ENCODE assay signal across 12 cellular contexts in the genomic region with DNA sequence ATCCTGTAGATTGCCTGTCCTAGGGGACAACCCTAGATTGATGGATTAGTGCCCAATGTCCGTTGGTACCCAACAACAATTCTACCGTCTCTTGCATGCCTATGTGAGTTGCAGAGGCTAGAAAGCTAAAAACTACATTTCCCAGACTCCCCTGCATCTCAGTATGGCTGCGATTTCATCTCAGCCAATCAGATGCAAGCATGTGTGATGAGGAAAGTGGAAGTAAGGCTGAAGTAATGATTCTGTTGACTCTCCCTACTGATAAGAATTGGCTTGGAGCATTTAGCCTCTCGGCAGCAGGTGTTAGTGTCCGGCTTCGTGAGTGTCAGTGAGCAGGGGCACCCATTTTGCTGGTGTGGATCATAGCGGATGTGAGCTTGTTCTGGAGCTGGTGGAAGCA.
DNase-seq lines count a peak whose midpoint lies in the region; ATAC-seq and TF ChIP-seq lines count a peak whose summit lies in the region.
"Had no signal": no experiment of that assay in that cellular context is flagged by ENCODE, and none has a peak within 500 bp of the region (broad histone marks: within the 10 kb centered on the region; RNA-seq: fewer than 3 reads in every experiment).

No MANE protein-coding gene starts in this region.

- no peak overlapping the region for H3K27ac ChIP-seq in thyroid gland
- H3K27ac ChIP-seq: GM23248 had no signal

- H3K4me3 ChIP-seq in mucosa of descending colon, result no peak overlapping the region
- H3K4me3 ChIP-seq in thyroid gland (replicated peaks in 1 of 3), result no peak overlapping the region
- H3K4me3 ChIP-seq: GM23248 had no signal

- TF ChIP-seq POLR2A in thyroid gland (IDR thresholded peaks at IDR 0.05), result no peak

- H3K36me3 ChIP-seq in mucosa of descending colon (ENCODE audit: low read depth) (no peaks in the 10 kb centered on the region), thyroid gland (no peaks in the 10 kb centered on the region)

- WGBS in thyroid gland, 2 donors, result 86 to 88% methylated on average over 7 of the region's 7 CpGs

- H3K27me3 ChIP-seq in thyroid gland, result no peaks in the 10 kb centered on the region

- H3K9me3 ChIP-seq in mucosa of descending colon, result no peaks in the 10 kb centered on the region
- no peaks in the 10 kb centered on the region for H3K9me3 ChIP-seq in thyroid gland

- intact Hi-C loops in mucosa of descending colon (cut with DNase I, micrococcal nuclease), result no loop called here
- intact Hi-C loops in thyroid gland (cut with DNase I), result no loop called here

- H3K4me1 ChIP-seq in mucosa of descending colon (ENCODE audit: low read depth) (peaks cover 13% of the 10 kb centered on the region), thyroid gland (peaks cover 0 to 4% of the 10 kb centered on the region in 2 donors)

- in situ Hi-C loops in SK-MEL-5 (cut with HindIII; ENCODE audit: low pct_unique_long_range_greater_than_20kb, low sequenced_read_pairs), result no loop called here

- peak; percentile 88 for ATAC-seq in mucosa of descending colon

- DNase-seq in ELR (ENCODE audit: low read depth), result peak; percentile 1
- DNase-seq in HT1080 (ENCODE audit: low read depth), result peak; percentile 65
- DNase-seq in SK-MEL-5 (ENCODE audit: low read depth, low spot score), result peak; percentile 52
- peak in 1 of 3 donors; percentile 34 for DNase-seq in mucosa of descending colon
- no peak for DNase-seq in thyroid gland
- no peak for DNase-seq in NCI-H2029 treated with DMSO at 0.1 percent for 48 hours (lab: John Stamatoyannopoulos, UW)
- DNase-seq in effector CD8-positive, alpha-beta T cell (lab: John Stamatoyannopoulos, UW), result no peak
- DNase-seq: activated CD8-positive, alpha-beta memory T cell treated with anti-CD3 and anti-CD28 coated beads for 24 hours; GM23248; NCI-H1092; NCI-H748 treated with DMSO at 0.1 percent for 48 hours; stimulated activated CD4-positive, alpha-beta T cell treated with anti-CD3 and anti-CD28 coated beads, Interleukin-4, amount 100 ng/mL, for 1 hour had no signal

- TF ChIP-seq CTCF in mucosa of descending colon (IDR thresholded peaks at IDR 0.05) (no peak), thyroid gland (IDR thresholded peaks at IDR 0.05) (no peak)

Comparison
In these comparisons a context has a peak if more than half of its experiments do, and no peak if none do; other contexts are left out.
1. DNase-seq: peak in ELR (single experiment), HT1080 (single experiment) and SK-MEL-5 (single experiment); none in thyroid gland (0 of 2), NCI-H2029 treated with DMSO at 0.1 percent for 48 hours (single experiment) and effector CD8-positive, alpha-beta T cell (single experiment).